Comparison of ENCODE assay signal across 15 cellular contexts in the genomic region with DNA sequence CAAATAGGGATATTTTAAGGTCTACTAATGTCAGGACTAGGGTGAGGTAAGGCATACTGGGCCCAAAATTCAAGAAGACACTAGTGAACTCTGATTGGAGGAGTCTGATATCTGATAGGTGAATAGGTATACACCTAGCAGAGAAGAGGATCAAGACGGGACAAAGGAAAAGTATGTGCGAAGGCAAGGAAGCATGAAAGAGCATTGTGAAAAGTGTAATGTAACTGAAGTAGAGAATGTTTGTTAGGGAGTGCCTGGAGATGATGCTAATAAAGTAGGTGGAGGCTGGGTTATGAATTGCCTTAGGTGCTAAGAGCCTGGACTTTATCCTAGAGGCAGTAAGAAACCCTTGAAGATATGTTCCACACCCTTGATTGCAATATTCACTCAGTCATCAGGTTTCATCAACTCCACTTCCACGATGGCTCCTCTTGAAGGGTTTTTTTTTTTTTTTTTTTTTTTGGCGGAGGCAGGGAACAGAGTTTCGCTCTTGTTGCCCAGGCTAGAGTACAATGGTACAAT.
"Had no signal": no experiment of that assay in that cellular context is flagged by ENCODE, and none has a peak within 500 bp of the region (broad histone marks: within the 10 kb centered on the region; RNA-seq: fewer than 3 reads in every experiment).

No MANE protein-coding gene starts in this region.

- DNase-seq: erythroblast; foreskin melanocyte; heart right ventricle; immature natural killer cell; left ventricle myocardium inferior; lower lobe of right lung; midbrain; naive thymus-derived CD4-positive, alpha-beta T cell; stimulated activated CD4-positive, alpha-beta T cell treated with anti-CD3 and anti-CD28 coated beads, Interleukin-2, amount 100 ng/mL, for 24 hours; stimulated activated CD4-positive, alpha-beta T cell treated with anti-CD3 and anti-CD28 coated beads, Interleukin-4, amount 100 ng/mL, for 4 hours; stimulated activated naive B cell treated with anti-CD40 and anti-IgM and Interleukin-4, amounts not matched to agents 10 μg/mL and 1 μg/mL and 100 μg/mL, for 72 hours; stimulated activated naive CD8-positive, alpha-beta T cell treated with anti-CD3 and anti-CD28 coated beads, Interleukin-15, amount 100 ng/mL, for 72 hours; trophoblast cell had no signal

- H3K4me1 ChIP-seq: heart right ventricle, left ventricle myocardium inferior, lower lobe of right lung had no signal

- H3K36me3 ChIP-seq: heart right ventricle, left ventricle myocardium inferior, lower lobe of right lung, thoracic aorta had no signal

- H3K27me3 ChIP-seq: heart right ventricle had no signal

- H3K27ac ChIP-seq: heart right ventricle, left ventricle myocardium inferior, lower lobe of right lung, thoracic aorta had no signal

- H3K9me3 ChIP-seq: heart right ventricle, left ventricle myocardium inferior, lower lobe of right lung, thoracic aorta had no signal

- H3K4me3 ChIP-seq: heart right ventricle, left ventricle myocardium inferior, lower lobe of right lung, thoracic aorta had no signal

- ATAC-seq: heart right ventricle; lower lobe of right lung; naive thymus-derived CD4-positive, alpha-beta T cell; sciatic nerve; stimulated activated naive B cell treated with anti-CD40 and anti-IgM and Interleukin-4, amounts not matched to agents 10 μg/mL and 1 μg/mL and 100 μg/mL, for 72 hours; stimulated activated naive CD8-positive, alpha-beta T cell treated with anti-CD3 and anti-CD28 coated beads, Interleukin-15, amount 100 ng/mL, for 72 hours had no signal
